19 cellular contexts compared by ENCODE assay signal in the genomic region with DNA sequence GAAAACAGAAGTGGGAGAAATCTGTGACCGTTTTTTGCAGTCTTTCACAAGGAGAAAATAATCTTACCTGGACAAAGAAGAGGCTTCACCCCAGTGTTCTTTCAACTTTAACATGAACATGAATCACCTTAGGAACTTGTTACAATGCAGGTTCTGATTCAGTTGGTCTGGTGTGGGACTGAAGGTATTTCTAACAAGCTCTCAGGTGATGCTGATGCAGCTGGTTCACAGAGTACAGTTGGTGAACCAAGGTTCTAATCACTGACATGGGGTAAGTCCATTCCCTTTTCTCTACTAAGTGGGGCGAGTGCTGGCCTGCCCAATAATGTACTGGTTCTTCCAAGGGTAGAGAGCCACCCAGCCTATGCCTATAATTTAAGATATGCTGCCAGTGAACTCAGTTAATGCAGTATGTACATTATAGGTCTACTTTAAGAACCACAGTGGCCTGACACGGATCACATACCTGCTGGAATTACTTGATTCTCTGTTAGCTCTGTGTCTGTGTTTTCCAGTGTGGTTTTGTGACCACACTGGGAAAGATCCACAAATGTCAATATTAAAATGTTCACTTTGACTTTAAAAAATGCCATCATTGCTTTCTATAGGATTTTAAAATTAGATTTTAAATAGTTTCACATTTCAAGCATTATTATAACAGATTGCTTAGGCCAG.
"Had no signal": no experiment of that assay in that cellular context is flagged by ENCODE, and none has a peak within 500 bp of the region (broad histone marks: within the 10 kb centered on the region; RNA-seq: fewer than 3 reads in every experiment).

No MANE protein-coding gene starts in this region.

- H3K36me3 Mint-ChIP-seq: activated naive CD4-positive, alpha-beta T cell treated with anti-CD3 and anti-CD28 coated beads, Interleukin-2, amount 50 U/mL, for 24 hours; natural killer cell treated with Interleukin-12 subunit alpha and Interleukin-12 subunit beta and Interleukin-15 and Interleukin-18, amount 100 ng/mL, for 72 hours; stimulated activated naive B cell treated with anti-CD40 and anti-IgM and Interleukin-4, amounts not matched to agents 10 μg/mL and 1 μg/mL and 100 μg/mL, for 72 hours had no signal

- H3K4me3 Mint-ChIP-seq: activated naive CD4-positive, alpha-beta T cell treated with anti-CD3 and anti-CD28 coated beads, Interleukin-2, amount 50 U/mL, for 24 hours; activated T-cell treated with anti-CD3 and anti-CD28 coated beads, Interleukin-2, amount 50 U/mL, for 72 hours; effector memory CD8-positive, alpha-beta T cell; natural killer cell treated with Interleukin-12 subunit alpha and Interleukin-12 subunit beta and Interleukin-15 and Interleukin-18, amount 100 ng/mL, for 72 hours; stimulated activated naive B cell treated with anti-CD40 and anti-IgM and Interleukin-4, amounts not matched to agents 10 μg/mL and 1 μg/mL and 100 μg/mL, for 72 hours had no signal

- ATAC-seq: activated T-cell treated with anti-CD3 and anti-CD28 coated beads, Interleukin-2, amount 50 U/mL, for 72 hours; effector memory CD8-positive, alpha-beta T cell; natural killer cell treated with Interleukin-12 subunit alpha and Interleukin-12 subunit beta and Interleukin-15 and Interleukin-18, amount 100 ng/mL, for 72 hours; stimulated activated naive B cell treated with anti-CD40 and anti-IgM and Interleukin-4, amounts not matched to agents 10 μg/mL and 1 μg/mL and 100 μg/mL, for 72 hours had no signal

- H3K36me3 ChIP-seq: cardiac muscle cell, neutrophil, sigmoid colon, spleen, thyroid gland had no signal

- H3K9me3 Mint-ChIP-seq: activated naive CD4-positive, alpha-beta T cell treated with anti-CD3 and anti-CD28 coated beads, Interleukin-2, amount 50 U/mL, for 24 hours; effector memory CD8-positive, alpha-beta T cell; natural killer cell treated with Interleukin-12 subunit alpha and Interleukin-12 subunit beta and Interleukin-15 and Interleukin-18, amount 100 ng/mL, for 72 hours; stimulated activated naive B cell treated with anti-CD40 and anti-IgM and Interleukin-4, amounts not matched to agents 10 μg/mL and 1 μg/mL and 100 μg/mL, for 72 hours had no signal

- DNase-seq: activated CD4-positive, alpha-beta T cell treated with anti-CD3 and anti-CD28 coated beads, Interleukin-2, amount 50 U/mL, for 4 hours; activated CD4-positive, CD25-positive, alpha-beta regulatory T cell treated with anti-CD3 and anti-CD28 coated beads, Interleukin-2, amount 50 U/mL, for 72 hours; activated gamma-delta T cell; activated T-cell treated with anti-CD3 and anti-CD28 coated beads, Interleukin-2, amount 50 U/mL, for 72 hours; dermis blood vessel endothelial cell; effector memory CD8-positive, alpha-beta T cell; head of caudate nucleus; spleen; stimulated activated CD4-positive, alpha-beta T cell treated with anti-CD3 and anti-CD28 coated beads, Interleukin-4, amount 100 ng/mL, for 4 hours; stimulated activated naive B cell treated with anti-CD40 and anti-IgM and Interleukin-4, amounts not matched to agents 10 μg/mL and 1 μg/mL and 100 μg/mL, for 72 hours; T-helper 2 cell had no signal

- H3K27ac ChIP-seq: cardiac muscle cell, neutrophil, parathyroid adenoma, sigmoid colon, spleen, VCaP had no signal

- H3K4me3 ChIP-seq: cardiac muscle cell, sigmoid colon, spleen, thyroid gland had no signal

- H3K9me3 ChIP-seq: neutrophil, sigmoid colon, spleen, thyroid gland had no signal

- H2AFZ ChIP-seq: parathyroid adenoma had no signal

- H3K9ac ChIP-seq: parathyroid adenoma had no signal

- H3K4me1 Mint-ChIP-seq: activated naive CD4-positive, alpha-beta T cell treated with anti-CD3 and anti-CD28 coated beads, Interleukin-2, amount 50 U/mL, for 24 hours; stimulated activated naive B cell treated with anti-CD40 and anti-IgM and Interleukin-4, amounts not matched to agents 10 μg/mL and 1 μg/mL and 100 μg/mL, for 72 hours had no signal

- H3K79me2 ChIP-seq: parathyroid adenoma had no signal

- H3K27ac Mint-ChIP-seq: activated naive CD4-positive, alpha-beta T cell treated with anti-CD3 and anti-CD28 coated beads, Interleukin-2, amount 50 U/mL, for 24 hours; activated T-cell treated with anti-CD3 and anti-CD28 coated beads, Interleukin-2, amount 50 U/mL, for 72 hours; effector memory CD8-positive, alpha-beta T cell; natural killer cell treated with Interleukin-12 subunit alpha and Interleukin-12 subunit beta and Interleukin-15 and Interleukin-18, amount 100 ng/mL, for 72 hours; stimulated activated naive B cell treated with anti-CD40 and anti-IgM and Interleukin-4, amounts not matched to agents 10 μg/mL and 1 μg/mL and 100 μg/mL, for 72 hours had no signal

- H3K4me1 ChIP-seq: parathyroid adenoma, sigmoid colon, spleen had no signal

- H3K27me3 ChIP-seq: cardiac muscle cell, neutrophil, sigmoid colon, spleen, thyroid gland had no signal
